2 cellular contexts compared by ENCODE assay signal in the genomic region with DNA sequence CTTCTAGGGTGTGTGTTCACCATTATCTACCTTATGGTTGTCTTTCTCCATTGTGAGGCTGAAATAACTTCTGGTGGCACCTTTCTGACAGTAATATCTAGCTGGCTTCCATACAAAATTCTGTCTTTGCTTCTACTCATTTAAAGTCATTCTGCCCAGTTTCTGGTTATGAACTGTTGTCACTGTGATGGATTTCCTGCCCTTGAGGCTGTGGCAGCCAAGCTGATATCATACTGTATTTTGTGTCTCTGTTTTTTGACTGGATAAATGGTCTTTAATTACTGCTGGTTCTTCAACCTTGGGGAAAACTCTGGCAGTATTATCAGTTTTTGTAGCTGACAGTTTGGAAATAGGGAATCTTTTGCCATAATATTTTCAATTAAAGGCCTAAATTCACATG.
TF ChIP-seq lines count a peak whose summit lies in the region.

No MANE protein-coding gene starts in this region.

TF ChIP-seq in SK-N-SH, 30 proteins besides CTCF, POLR2A, EP300 and RAD21 (continued from another document):
- TF ChIP-seq RFX5 (IDR thresholded peaks at IDR 0.05; ENCODE audit: low read length): no peak
- no peak for TF ChIP-seq ZBTB33 (IDR thresholded peaks at IDR 0.05; ENCODE audit: borderline replicate concordance, low read depth)
- TF ChIP-seq IRF3 (IDR thresholded peaks at IDR 0.05; ENCODE audit: low read depth, low read length): no peak
- TF ChIP-seq TAF1 (IDR thresholded peaks at IDR 0.05; ENCODE audit: borderline replicate concordance, low read depth, low read length): no peak
- TF ChIP-seq, protein P1, sequence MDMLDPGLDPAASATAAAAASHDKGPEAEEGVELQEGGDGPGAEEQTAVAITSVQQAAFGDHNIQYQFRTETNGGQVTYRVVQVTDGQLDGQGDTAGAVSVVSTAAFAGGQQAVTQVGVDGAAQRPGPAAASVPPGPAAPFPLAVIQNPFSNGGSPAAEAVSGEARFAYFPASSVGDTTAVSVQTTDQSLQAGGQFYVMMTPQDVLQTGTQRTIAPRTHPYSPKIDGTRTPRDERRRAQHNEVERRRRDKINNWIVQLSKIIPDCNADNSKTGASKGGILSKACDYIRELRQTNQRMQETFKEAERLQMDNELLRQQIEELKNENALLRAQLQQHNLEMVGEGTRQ (IDR thresholded peaks at IDR 0.05; ENCODE audit: borderline replicate concordance, low read depth, low read length): no peak
- no peak for TF ChIP-seq YY1 (IDR thresholded peaks at IDR 0.05; ENCODE audit: low read depth)
- no peak for TF ChIP-seq FOXM1 (IDR thresholded peaks at IDR 0.05; ENCODE audit: low read depth)
- no peak for TF ChIP-seq MXI1 (IDR thresholded peaks at IDR 0.05; ENCODE audit: low read depth, low read length)
- TF ChIP-seq MEF2A (IDR thresholded peaks at IDR 0.05; ENCODE audit: borderline replicate concordance, low read depth): no peak
- peak; percentile 84 for TF ChIP-seq GATA2 (CRISPR knock-in tag; IDR thresholded peaks at IDR 0.05)
- TF ChIP-seq, protein P2, sequence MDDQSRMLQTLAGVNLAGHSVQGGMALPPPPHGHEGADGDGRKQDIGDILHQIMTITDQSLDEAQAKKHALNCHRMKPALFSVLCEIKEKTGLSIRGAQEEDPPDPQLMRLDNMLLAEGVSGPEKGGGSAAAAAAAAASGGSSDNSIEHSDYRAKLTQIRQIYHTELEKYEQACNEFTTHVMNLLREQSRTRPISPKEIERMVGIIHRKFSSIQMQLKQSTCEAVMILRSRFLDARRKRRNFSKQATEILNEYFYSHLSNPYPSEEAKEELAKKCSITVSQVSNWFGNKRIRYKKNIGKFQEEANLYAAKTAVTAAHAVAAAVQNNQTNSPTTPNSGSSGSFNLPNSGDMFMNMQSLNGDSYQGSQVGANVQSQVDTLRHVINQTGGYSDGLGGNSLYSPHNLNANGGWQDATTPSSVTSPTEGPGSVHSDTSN (IDR thresholded peaks at IDR 0.05): no peak
- no peak for TF ChIP-seq NRF1 (IDR thresholded peaks at IDR 0.05; ENCODE audit: low read depth, low read length)
- TF ChIP-seq ELF1 (IDR thresholded peaks at IDR 0.05): no peak
- no peak for TF ChIP-seq NFIC (IDR thresholded peaks at IDR 0.05; ENCODE audit: borderline replicate concordance)
- no peak for TF ChIP-seq REST (IDR thresholded peaks at IDR 0.05; ENCODE audit: low read depth, low read length)
- TF ChIP-seq TCF12 (IDR thresholded peaks at IDR 0.05): peak; percentile 11; the same call in 1 of the 2 replicates
- TF ChIP-seq GABPA (IDR thresholded peaks at IDR 0.05; ENCODE audit: low read depth): no peak

TF ChIP-seq in SK-N-SH treated with all-trans-retinoic acid at 6 μM for 48 hours, 23 proteins besides CTCF, POLR2A, EP300 and RAD21 (continued from another document):
- no peak for TF ChIP-seq CSRNP3 (CRISPR knock-in tag; IDR thresholded peaks at IDR 0.05)
